13 cellular contexts compared by ENCODE assay signal in the genomic region with DNA sequence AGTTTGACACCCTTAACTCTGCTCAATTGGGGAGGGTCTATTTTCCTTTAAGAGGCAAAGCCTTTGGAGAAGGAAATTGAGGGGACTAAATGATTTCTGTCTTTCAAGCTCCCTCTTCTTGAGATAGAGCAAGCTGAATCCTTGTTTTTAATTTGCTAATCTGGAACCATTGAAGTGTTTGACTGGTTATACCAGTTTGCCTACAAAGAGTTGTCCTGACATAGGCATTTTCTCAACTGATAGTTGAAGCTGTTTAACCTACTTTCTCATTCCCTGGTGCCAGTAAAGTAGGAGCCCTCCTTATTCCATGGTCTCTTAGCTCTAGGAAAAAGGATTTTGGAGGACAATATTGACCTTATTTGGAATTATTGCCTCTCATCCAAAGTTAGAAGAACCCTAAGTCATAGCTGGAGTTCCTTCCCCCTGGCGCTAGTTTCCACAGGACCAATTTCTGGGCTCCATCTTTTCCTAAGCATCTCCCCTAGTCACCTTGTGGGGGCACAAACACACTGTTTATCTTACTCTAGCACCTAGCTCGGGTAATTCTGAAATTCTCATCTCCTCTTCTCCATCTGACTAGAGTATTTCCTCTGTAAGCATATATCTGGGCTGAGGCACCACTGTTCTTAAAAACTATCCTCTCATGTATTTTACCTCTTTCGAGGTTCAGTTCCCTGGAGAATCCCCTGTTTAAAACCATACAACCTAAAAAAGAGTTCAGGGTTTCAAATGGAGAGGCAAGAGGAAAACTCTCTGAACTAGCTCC. TPM values are rescaled to one million over a fixed set of nuclear protein-coding genes. Genes with fewer than 3 reads are reported as not detected.
DNase-seq lines count a peak whose midpoint lies in the region; ATAC-seq, FAIRE-seq and TF ChIP-seq lines count a peak whose summit lies in the region.
"Had no signal": no experiment of that assay in that cellular context is flagged by ENCODE, and none has a peak within 500 bp of the region (broad histone marks: within the 10 kb centered on the region; RNA-seq: fewer than 3 reads in every experiment).

No MANE protein-coding gene starts in this region.

- no TSS peak for BruUV-seq in HepG2 (replicated peaks; lab: Mats Ljungman, UMichigan)

- ATAC-seq in HepG2 (no peak), T-cell (replicated peaks in 1 of 4) (no peak), memory B cell (ENCODE audit: low read depth) (no peak), HG03196 (IDR thresholded peaks at IDR 0.05; ENCODE audit: unreplicated experiment) (no peak)
- ATAC-seq: foreskin keratinocyte, HCT116 had no signal

- TF ChIP-seq EP300 in HepG2 (IDR thresholded peaks at IDR 0.05; ENCODE audit: low read depth in 2 of 2, low read length in 2 of 2), result no peak
- TF ChIP-seq EP300 in HepG2 (CRISPR knock-in tag; IDR thresholded peaks at IDR 0.05; ENCODE audit: borderline replicate concordance), result no peak

- TF ChIP-seq RAD21 in liver (IDR thresholded peaks at IDR 0.05), result no peak
- TF ChIP-seq RAD21 in HepG2 (CRISPR knock-in tag; IDR thresholded peaks at IDR 0.05), result no peak

- H3K79me2 ChIP-seq in HepG2 (ENCODE audit: insufficient read depth, low read length), result peaks cover 51% of the 10 kb centered on the region

- H3K27ac ChIP-seq in liver (ENCODE audit: low read depth in 1 of 2, low read length in 2 of 2), result peak overlapping the region; percentile 0 to 54
- H3K27ac ChIP-seq in HepG2 (ENCODE audit: extremely low read length, insufficient read depth, low read length), result no peak overlapping the region
- H3K27ac ChIP-seq: foreskin keratinocyte, neutrophil had no signal

- H2AFZ ChIP-seq in HepG2 (ENCODE audit: low read length), result no peak overlapping the region

- POLR2A ChIA-PET in HepG2 (lab: Yijun Ruan, JAX) (interaction anchor here (0.9 kb wide), 1 partner anchor 11 kb away, joined by 3 read pairs; no protein-coding TSS in a partner anchor), T-cell (lab: Charles Lee) (interaction anchor here in 1 of 2 donors (0.6 kb wide), 1 partner anchor 1081 kb away, joined by 3 read pairs; no protein-coding TSS in a partner anchor)

- H3K4me1 Mint-ChIP-seq in T-cell, result peaks cover 82 to 83% (median 82%) of the 10 kb centered on the region in 3 donors
- H3K4me1 Mint-ChIP-seq in memory B cell, result peaks cover 29% of the 10 kb centered on the region
- peaks cover 25% of the 10 kb centered on the region for H3K4me1 Mint-ChIP-seq in type B pancreatic cell (ENCODE audit: unreplicated experiment)

- whole genome bisulfite sequencing in liver, result 92% methylated on average over 3 of the region's 3 CpGs
- 99% methylated on average over 3 of the region's 3 CpGs for WGBS in HepG2 (ENCODE audit: low lambda C conversion rate)

- peaks cover 37% of the 10 kb centered on the region for H3K36me3 Mint-ChIP-seq in T-cell
- peaks cover 20% of the 10 kb centered on the region for H3K36me3 Mint-ChIP-seq in memory B cell
- peaks cover 31% of the 10 kb centered on the region for H3K36me3 Mint-ChIP-seq in type B pancreatic cell

- H3K27me3 Mint-ChIP-seq in T-cell (no peaks in the 10 kb centered on the region), memory B cell (no peaks in the 10 kb centered on the region), type B pancreatic cell (no peaks in the 10 kb centered on the region)

- H3K9me3 Mint-ChIP-seq in T-cell (no peaks in the 10 kb centered on the region), memory B cell (no peaks in the 10 kb centered on the region), type B pancreatic cell (no peaks in the 10 kb centered on the region)

- DNase-seq in HepG2 (ENCODE audit: low spot score), result no peak
- DNase-seq in T-cell, result no peak
- no peak for DNase-seq in memory B cell (ENCODE audit: low spot score in 2 of 2)
- DNase-seq in type B pancreatic cell (ENCODE audit: extremely low spot score, unreplicated experiment), result no peak
- no peak for DNase-seq in C1 segment of cervical spinal cord (lab: John Stamatoyannopoulos, UW)
- no peak for DNase-seq in Ammon's horn (ENCODE audit: low spot score)
- DNase-seq: foreskin keratinocyte, NCI-H187 treated with DMSO at 0.1 percent for 48 hours had no signal

- H3K4me3 ChIP-seq in liver (ENCODE audit: low read depth in 1 of 3, low read length in 3 of 3) (no peak overlapping the region), HepG2 (replicated peaks in 1 of 3; ENCODE audit: insufficient read depth in 1 of 3, low read depth in 2 of 3, low read length in 3 of 3) (no peak overlapping the region)
- H3K4me3 ChIP-seq: lung had no signal

- H3K27me3 ChIP-seq in liver (ENCODE audit: control insufficient read depth in 4 of 4, insufficient read depth in 4 of 4, low read length in 3 of 4) (no peaks in the 10 kb centered on the region), HepG2 (ENCODE audit: control insufficient read depth in 1 of 2, insufficient read depth in 2 of 2, low read length in 2 of 2) (no peaks in the 10 kb centered on the region)
- H3K27me3 ChIP-seq: foreskin keratinocyte, neutrophil had no signal

- in situ Hi-C loops in HepG2 (cut with HindIII; ENCODE audit: extremely low pct_ligation_motif_present, low pct_unique_long_range_greater_than_20kb), result no loop called here

- TF ChIP-seq CTCF in liver (IDR thresholded peaks at IDR 0.05; ENCODE audit: low read depth, low read length, missing input control) (no peak), HepG2 (CRISPR knock-in tag; IDR thresholded peaks at IDR 0.05) (no peak), type B pancreatic cell (conservative IDR thresholded peaks at IDR 0.05) (no peak)

- intact Hi-C loops in HepG2 (cut with micrococcal nuclease; ENCODE audit: unreplicated experiment), result no loop called here

- H3K9me3 ChIP-seq in liver (ENCODE audit: control insufficient read depth in 4 of 4, low read length in 3 of 4) (no peaks in the 10 kb centered on the region), HepG2 (ENCODE audit: low read length) (no peaks in the 10 kb centered on the region)
- H3K9me3 ChIP-seq: neutrophil had no signal

- CTCF ChIA-PET in HepG2 (lab: Yijun Ruan, JAX; ENCODE audit: low intra/inter-chr PET ratio, low total read pairs) (no interaction called here), T-cell (lab: Charles Lee) (interaction anchor here in 1 of 2 donors (0.6 kb wide), 1 partner anchor 124 kb away, joined by 6 read pairs; no protein-coding TSS in a partner anchor)

- H3K4me1 ChIP-seq in liver (ENCODE audit: control insufficient read depth in 4 of 4, insufficient read depth in 4 of 4, low read length in 3 of 4), result peaks cover 10 to 29% (median 18%) of the 10 kb centered on the region in 4 donors
- H3K4me1 ChIP-seq in HepG2 (ENCODE audit: insufficient read depth, low read length), result peaks cover 43% of the 10 kb centered on the region

- H3K36me3 ChIP-seq in liver (ENCODE audit: control insufficient read depth in 4 of 4, insufficient read depth in 3 of 4, low read depth in 1 of 4, low read length in 3 of 4) (peaks cover 8 to 25% (median 19%) of the 10 kb centered on the region in 4 donors), HepG2 (replicated peaks in 1 of 2; ENCODE audit: control insufficient read depth in 1 of 2, insufficient read depth in 2 of 2, low read length in 2 of 2) (peaks cover 12 to 59% of the 10 kb centered on the region in 2 experiments)

- H3K9ac ChIP-seq in liver (ENCODE audit: low read depth in 1 of 2, low read length in 2 of 2), result no peak overlapping the region
- H3K9ac ChIP-seq in HepG2 (ENCODE audit: insufficient read depth, low read depth, low read length), result no peak overlapping the region

- no peaks in the 10 kb centered on the region for H4K20me1 ChIP-seq in HepG2 (ENCODE audit: insufficient read depth, low read length)

- H3K4me2 ChIP-seq in HepG2 (ENCODE audit: low read depth, low read length), result no peak overlapping the region

- peak overlapping the region in 1 of 3 donors; percentile 10 for H3K4me3 Mint-ChIP-seq in T-cell
- no peak overlapping the region for H3K4me3 Mint-ChIP-seq in memory B cell
- peak overlapping the region; percentile 51 for H3K4me3 Mint-ChIP-seq in type B pancreatic cell

- peak overlapping the region; percentile 65 to 76 for H3K27ac Mint-ChIP-seq in T-cell
- H3K27ac Mint-ChIP-seq in memory B cell, result peak overlapping the region; percentile 60
- peak overlapping the region; percentile 54 for H3K27ac Mint-ChIP-seq in type B pancreatic cell

- no peak for TF ChIP-seq POLR2A in HepG2 (IDR thresholded peaks at IDR 0.05; ENCODE audit: insufficient read depth in 1 of 2, low read depth in 2 of 2, low read length in 2 of 2)

- no peak for FAIRE-seq in HepG2 (lab: Jason Lieb, UNC)

RNA-seq across cellular contexts. Expression of gene ZDHHC5, which starts 7.4 kb away (rescaled TPM):
- total RNA-seq in liver (10 to 100 TPM; 27.1 to 31.4 TPM), HepG2 (2016; rRNA removed; fragmentation: Illumina TruSeq; extraction: Trizol) (20.3 and 26.6 TPM in 2 replicates), T-cell (10 to 100 TPM; 57.3 to 67.2 (median 60.7) TPM), type B pancreatic cell (ENCODE audit: low replicate concordance) (56.7 and 80.6 TPM in 2 replicates)
- polyA plus RNA-seq in liver (10 to 100 TPM in 1 of 2 donors, 1 to 10 TPM in 1; 7.2 to 25.1 TPM), HepG2 (2011; rRNA removed) (34.0 and 42.4 TPM in 2 replicates)
- total RNA-seq in HepG2 (2016; cell fraction: cytosol; rRNA removed; fragmentation: Illumina TruSeq; extraction: Trizol; ENCODE audit: low read depth), result 6.3 and 6.7 TPM in 2 replicates
- 18.8 and 25.9 TPM in 2 replicates for total RNA-seq in HepG2 (2016; cell fraction: insoluble cytoplasmic fraction; rRNA removed; fragmentation: Illumina TruSeq; extraction: Trizol)
- total RNA-seq in HepG2 (2016; cell fraction: membrane; rRNA removed; fragmentation: Illumina TruSeq; extraction: Trizol), result 19.1 and 20.9 TPM in 2 replicates
- total RNA-seq in HepG2 (2016; cell fraction: nucleus; rRNA removed; fragmentation: Illumina TruSeq; extraction: Trizol), result 28.7 and 30.0 TPM in 2 replicates
- polyA plus RNA-seq in HepG2 (2011; cell fraction: cytosol; rRNA removed), result 27.4 and 33.9 TPM in 2 replicates
- polyA plus RNA-seq in HepG2 (2011; cell fraction: nucleus; rRNA removed), result 28.1 and 30.8 TPM in 2 replicates
- polyA plus RNA-seq in HepG2 (2012), result 20.6 and 23.1 TPM in 2 replicates
- 3.1 and 3.8 TPM in 2 replicates for polyA plus RNA-seq in HepG2 (2016; cell fraction: cytosol; fragmentation: Illumina TruSeq; extraction: Trizol; ENCODE audit: low read depth)
- polyA plus RNA-seq in HepG2 (2016; cell fraction: insoluble cytoplasmic fraction; fragmentation: Illumina TruSeq; extraction: Trizol; ENCODE audit: low read depth), result 19.0 and 21.5 TPM in 2 replicates
- polyA plus RNA-seq in HepG2 (2016; cell fraction: membrane; fragmentation: Illumina TruSeq; extraction: Trizol; ENCODE audit: low read depth), result 11.4 and 13.6 TPM in 2 replicates
- 39.9 and 44.1 TPM in 2 replicates for polyA plus RNA-seq in HepG2 (2016; cell fraction: nucleus; fragmentation: Illumina TruSeq; extraction: Trizol; ENCODE audit: insufficient read depth, low read depth)
- polyA minus RNA-seq in HepG2 (2011; rRNA and poly(A)+ RNA removed; ENCODE audit: low replicate concordance), result 86.9 and 107 TPM in 2 replicates
- polyA minus RNA-seq in HepG2 (2011; cell fraction: cytosol; rRNA and poly(A)+ RNA removed), result 18.9 and 25.6 TPM in 2 replicates
- polyA minus RNA-seq in HepG2 (2011; cell fraction: nucleus; rRNA and poly(A)+ RNA removed), result 30.5 and 36.2 TPM in 2 replicates

RNA-seq across cellular contexts. Expression of gene CLP1, which starts 17.8 kb away (rescaled TPM):
- total RNA-seq in liver (10 to 100 TPM; 10.1 to 12.3 TPM), HepG2 (2016; rRNA removed; fragmentation: Illumina TruSeq; extraction: Trizol) (24.8 and 41.9 TPM in 2 replicates), T-cell (10 to 100 TPM; 14.3 to 16.0 (median 14.5) TPM), type B pancreatic cell (ENCODE audit: low replicate concordance) (16.9 and 20.7 TPM in 2 replicates)
- polyA plus RNA-seq in liver (1 to 10 TPM; 5.9 to 6.6 TPM), HepG2 (2011; rRNA removed) (13.3 and 14.6 TPM in 2 replicates)
- total RNA-seq in HepG2 (2016; cell fraction: cytosol; rRNA removed; fragmentation: Illumina TruSeq; extraction: Trizol; ENCODE audit: low read depth), result 4.7 and 5.1 TPM in 2 replicates
- total RNA-seq in HepG2 (2016; cell fraction: insoluble cytoplasmic fraction; rRNA removed; fragmentation: Illumina TruSeq; extraction: Trizol), result 26.5 and 41.5 TPM in 2 replicates
- 8.1 and 10.5 TPM in 2 replicates for total RNA-seq in HepG2 (2016; cell fraction: membrane; rRNA removed; fragmentation: Illumina TruSeq; extraction: Trizol)
- 11.3 and 13.5 TPM in 2 replicates for total RNA-seq in HepG2 (2016; cell fraction: nucleus; rRNA removed; fragmentation: Illumina TruSeq; extraction: Trizol)
- polyA plus RNA-seq in HepG2 (2011; cell fraction: cytosol; rRNA removed), result 16.9 and 20.8 TPM in 2 replicates
- polyA plus RNA-seq in HepG2 (2011; cell fraction: nucleus; rRNA removed), result 10.1 and 10.3 TPM in 2 replicates
- 9.8 and 13.0 TPM in 2 replicates for polyA plus RNA-seq in HepG2 (2012)
- polyA plus RNA-seq in HepG2 (2016; cell fraction: cytosol; fragmentation: Illumina TruSeq; extraction: Trizol; ENCODE audit: low read depth), result 1.6 and 1.8 TPM in 2 replicates
- polyA plus RNA-seq in HepG2 (2016; cell fraction: insoluble cytoplasmic fraction; fragmentation: Illumina TruSeq; extraction: Trizol; ENCODE audit: low read depth), result 30.1 and 32.4 TPM in 2 replicates
- polyA plus RNA-seq in HepG2 (2016; cell fraction: membrane; fragmentation: Illumina TruSeq; extraction: Trizol; ENCODE audit: low read depth), result 3.0 and 3.8 TPM in 2 replicates
- 14.5 and 16.1 TPM in 2 replicates for polyA plus RNA-seq in HepG2 (2016; cell fraction: nucleus; fragmentation: Illumina TruSeq; extraction: Trizol; ENCODE audit: insufficient read depth, low read depth)
- polyA minus RNA-seq in HepG2 (2011; rRNA and poly(A)+ RNA removed; ENCODE audit: low replicate concordance), result 25.6 and 33.0 TPM in 2 replicates
- polyA minus RNA-seq in HepG2 (2011; cell fraction: cytosol; rRNA and poly(A)+ RNA removed), result 7.0 and 7.7 TPM in 2 replicates
- 4.4 and 5.3 TPM in 2 replicates for polyA minus RNA-seq in HepG2 (2011; cell fraction: nucleus; rRNA and poly(A)+ RNA removed)

RNA-seq across cellular contexts. Expression of gene YPEL4, which starts 25.6 kb away (rescaled TPM):
- total RNA-seq in liver (10 to 100 TPM in 1 of 2 donors, under 1 TPM in 1; 0.08 to 19.9 TPM), HepG2 (2016; rRNA removed; fragmentation: Illumina TruSeq; extraction: Trizol) (not detected in 2 replicates), T-cell (10 to 100 TPM in 3 of 5 donors, 1 to 10 TPM in 2; 1.8 to 13.5 (median 11.1) TPM), type B pancreatic cell (ENCODE audit: low replicate concordance) (0.38 and 0.48 TPM in 2 replicates)
- polyA plus RNA-seq in liver (under 1 TPM; 0.14 to 0.31 TPM), HepG2 (2011; rRNA removed) (0.04 TPM in 1 of 2 replicates, not detected in the other)
- total RNA-seq in HepG2 (2016; cell fraction: cytosol; rRNA removed; fragmentation: Illumina TruSeq; extraction: Trizol; ENCODE audit: low read depth), result not detected in 2 replicates
- not detected in 2 replicates for total RNA-seq in HepG2 (2016; cell fraction: insoluble cytoplasmic fraction; rRNA removed; fragmentation: Illumina TruSeq; extraction: Trizol)
- total RNA-seq in HepG2 (2016; cell fraction: membrane; rRNA removed; fragmentation: Illumina TruSeq; extraction: Trizol), result not detected in 2 replicates
- total RNA-seq in HepG2 (2016; cell fraction: nucleus; rRNA removed; fragmentation: Illumina TruSeq; extraction: Trizol), result not detected in 2 replicates
- 0.05 TPM in 1 of 2 replicates, not detected in the other for polyA plus RNA-seq in HepG2 (2011; cell fraction: cytosol; rRNA removed)
- polyA plus RNA-seq in HepG2 (2011; cell fraction: nucleus; rRNA removed), result 0.10 TPM in 1 of 2 replicates, not detected in the other
- 0.17 and 0.20 TPM in 2 replicates for polyA plus RNA-seq in HepG2 (2012)
- polyA plus RNA-seq in HepG2 (2016; cell fraction: cytosol; fragmentation: Illumina TruSeq; extraction: Trizol; ENCODE audit: low read depth), result not detected in 2 replicates
- not detected in 2 replicates for polyA plus RNA-seq in HepG2 (2016; cell fraction: insoluble cytoplasmic fraction; fragmentation: Illumina TruSeq; extraction: Trizol; ENCODE audit: low read depth)
- polyA plus RNA-seq in HepG2 (2016; cell fraction: membrane; fragmentation: Illumina TruSeq; extraction: Trizol; ENCODE audit: low read depth), result not detected in 2 replicates
- polyA plus RNA-seq in HepG2 (2016; cell fraction: nucleus; fragmentation: Illumina TruSeq; extraction: Trizol; ENCODE audit: insufficient read depth, low read depth), result not detected in 2 replicates
- polyA minus RNA-seq in HepG2 (2011; rRNA and poly(A)+ RNA removed; ENCODE audit: low replicate concordance), result not detected in 2 replicates
- polyA minus RNA-seq in HepG2 (2011; cell fraction: cytosol; rRNA and poly(A)+ RNA removed), result not detected in 2 replicates
- not detected in 2 replicates for polyA minus RNA-seq in HepG2 (2011; cell fraction: nucleus; rRNA and poly(A)+ RNA removed)
- total RNA-seq: foreskin keratinocyte had no signal
- polyA plus RNA-seq: foreskin keratinocyte had no signal

RNA-seq across cellular contexts. Expression of gene MED19, which starts 36.7 kb away (rescaled TPM):
- total RNA-seq in liver, result 1 to 10 TPM; 4.4 to 5.6 TPM
- polyA plus RNA-seq in liver, result 10 to 100 TPM in 1 of 2 donors, 1 to 10 TPM in 1; 7.5 to 11.3 TPM
- 13.8 and 15.1 TPM in 2 replicates for total RNA-seq in HepG2 (2016; rRNA removed; fragmentation: Illumina TruSeq; extraction: Trizol)
- 5.6 and 6.3 TPM in 2 replicates for total RNA-seq in HepG2 (2016; cell fraction: cytosol; rRNA removed; fragmentation: Illumina TruSeq; extraction: Trizol; ENCODE audit: low read depth)
- 14.0 and 14.8 TPM in 2 replicates for total RNA-seq in HepG2 (2016; cell fraction: insoluble cytoplasmic fraction; rRNA removed; fragmentation: Illumina TruSeq; extraction: Trizol)
- 6.4 and 7.4 TPM in 2 replicates for total RNA-seq in HepG2 (2016; cell fraction: membrane; rRNA removed; fragmentation: Illumina TruSeq; extraction: Trizol)
- total RNA-seq in HepG2 (2016; cell fraction: nucleus; rRNA removed; fragmentation: Illumina TruSeq; extraction: Trizol), result 7.7 and 8.9 TPM in 2 replicates
- 12.8 and 12.9 TPM in 2 replicates for polyA plus RNA-seq in HepG2 (2011; rRNA removed)
- 14.5 and 23.8 TPM in 2 replicates for polyA plus RNA-seq in HepG2 (2011; cell fraction: cytosol; rRNA removed)
- 19.1 and 22.0 TPM in 2 replicates for polyA plus RNA-seq in HepG2 (2011; cell fraction: nucleus; rRNA removed)
- polyA plus RNA-seq in HepG2 (2012), result 6.5 and 9.5 TPM in 2 replicates
- polyA plus RNA-seq in HepG2 (2016; cell fraction: cytosol; fragmentation: Illumina TruSeq; extraction: Trizol; ENCODE audit: low read depth), result 5.3 and 6.8 TPM in 2 replicates
- 18.8 and 19.8 TPM in 2 replicates for polyA plus RNA-seq in HepG2 (2016; cell fraction: insoluble cytoplasmic fraction; fragmentation: Illumina TruSeq; extraction: Trizol; ENCODE audit: low read depth)
- polyA plus RNA-seq in HepG2 (2016; cell fraction: membrane; fragmentation: Illumina TruSeq; extraction: Trizol; ENCODE audit: low read depth), result 4.9 and 5.2 TPM in 2 replicates
- 12.1 and 13.6 TPM in 2 replicates for polyA plus RNA-seq in HepG2 (2016; cell fraction: nucleus; fragmentation: Illumina TruSeq; extraction: Trizol; ENCODE audit: insufficient read depth, low read depth)
- polyA minus RNA-seq in HepG2 (2011; rRNA and poly(A)+ RNA removed; ENCODE audit: low replicate concordance), result 6.8 and 11.8 TPM in 2 replicates
- polyA minus RNA-seq in HepG2 (2011; cell fraction: cytosol; rRNA and poly(A)+ RNA removed), result 4.0 and 4.8 TPM in 2 replicates
- 8.8 and 9.9 TPM in 2 replicates for polyA minus RNA-seq in HepG2 (2011; cell fraction: nucleus; rRNA and poly(A)+ RNA removed)
- total RNA-seq in T-cell, result 10 to 100 TPM; 11.4 to 14.8 (median 12.7) TPM
- 17.9 and 21.5 TPM in 2 replicates for total RNA-seq in type B pancreatic cell (ENCODE audit: low replicate concordance)

RNA-seq across cellular contexts. Expression of gene TMX2, which starts 37.0 kb away (rescaled TPM):
- total RNA-seq in liver (10 to 100 TPM; 43.3 to 48.3 TPM), HepG2 (2016; rRNA removed; fragmentation: Illumina TruSeq; extraction: Trizol) (67.0 and 129 TPM in 2 replicates), T-cell (10 to 100 TPM; 34.5 to 55.9 (median 51.2) TPM), type B pancreatic cell (ENCODE audit: low replicate concordance) (84.4 and 87.4 TPM in 2 replicates)
- polyA plus RNA-seq in liver (10 to 100 TPM; 69.8 to 70.9 TPM), HepG2 (2011; rRNA removed) (73.9 and 84.5 TPM in 2 replicates)
- total RNA-seq in HepG2 (2016; cell fraction: cytosol; rRNA removed; fragmentation: Illumina TruSeq; extraction: Trizol; ENCODE audit: low read depth), result 23.9 and 24.2 TPM in 2 replicates
- total RNA-seq in HepG2 (2016; cell fraction: insoluble cytoplasmic fraction; rRNA removed; fragmentation: Illumina TruSeq; extraction: Trizol), result 67.3 and 132 TPM in 2 replicates
- 43.6 and 47.0 TPM in 2 replicates for total RNA-seq in HepG2 (2016; cell fraction: membrane; rRNA removed; fragmentation: Illumina TruSeq; extraction: Trizol)
- total RNA-seq in HepG2 (2016; cell fraction: nucleus; rRNA removed; fragmentation: Illumina TruSeq; extraction: Trizol), result 118 and 129 TPM in 2 replicates
- polyA plus RNA-seq in HepG2 (2011; cell fraction: cytosol; rRNA removed), result 64.6 and 74.4 TPM in 2 replicates
- polyA plus RNA-seq in HepG2 (2011; cell fraction: nucleus; rRNA removed), result 58.5 and 61.3 TPM in 2 replicates
- polyA plus RNA-seq in HepG2 (2012), result 69.3 and 76.8 TPM in 2 replicates
- 20.9 and 22.1 TPM in 2 replicates for polyA plus RNA-seq in HepG2 (2016; cell fraction: cytosol; fragmentation: Illumina TruSeq; extraction: Trizol; ENCODE audit: low read depth)
- 69.9 and 74.8 TPM in 2 replicates for polyA plus RNA-seq in HepG2 (2016; cell fraction: insoluble cytoplasmic fraction; fragmentation: Illumina TruSeq; extraction: Trizol; ENCODE audit: low read depth)
- 34.0 and 35.7 TPM in 2 replicates for polyA plus RNA-seq in HepG2 (2016; cell fraction: membrane; fragmentation: Illumina TruSeq; extraction: Trizol; ENCODE audit: low read depth)
- 188 and 197 TPM in 2 replicates for polyA plus RNA-seq in HepG2 (2016; cell fraction: nucleus; fragmentation: Illumina TruSeq; extraction: Trizol; ENCODE audit: insufficient read depth, low read depth)
- 143 and 304 TPM in 2 replicates for polyA minus RNA-seq in HepG2 (2011; rRNA and poly(A)+ RNA removed; ENCODE audit: low replicate concordance)
- polyA minus RNA-seq in HepG2 (2011; cell fraction: cytosol; rRNA and poly(A)+ RNA removed), result 56.1 and 60.1 TPM in 2 replicates
- 57.4 and 73.6 TPM in 2 replicates for polyA minus RNA-seq in HepG2 (2011; cell fraction: nucleus; rRNA and poly(A)+ RNA removed)
